In the genomic region with DNA sequence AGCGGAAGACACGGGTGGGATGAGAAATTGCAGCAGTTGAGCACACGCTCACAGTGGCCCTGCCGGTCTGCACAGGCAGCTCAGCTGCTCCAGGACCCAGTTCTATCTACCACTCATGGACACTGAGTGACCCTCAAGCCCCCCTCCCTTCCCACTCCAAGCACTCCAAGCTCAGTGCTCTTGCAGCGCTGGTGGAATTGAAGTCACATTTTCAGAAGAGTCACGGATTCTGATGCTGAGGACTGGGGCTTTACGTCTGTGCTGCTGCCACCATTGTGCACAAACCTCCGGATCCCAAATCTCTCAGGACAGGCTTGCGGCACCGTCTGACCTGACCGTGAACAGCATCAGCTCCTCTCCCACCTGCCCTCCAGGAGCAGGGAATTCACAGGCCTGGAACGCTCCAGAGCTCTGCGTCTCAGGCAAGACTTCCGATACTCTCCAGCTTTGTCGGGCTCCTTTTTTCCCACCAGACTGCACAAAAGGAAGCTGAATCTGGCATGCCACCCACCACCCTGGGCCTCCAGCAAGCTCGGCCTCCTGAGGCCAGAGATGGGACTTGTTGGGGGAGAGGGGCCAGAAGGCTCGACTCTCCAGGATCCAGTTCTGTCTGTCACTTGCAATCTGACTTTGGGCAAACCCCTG, we compare ENCODE assay signal across 19 cellular contexts.
A peak's percentile ranks its signal among the peaks of the same experiment; 100 is the strongest.
DNase-seq lines count a peak whose midpoint lies in the region; ATAC-seq and TF ChIP-seq lines count a peak whose summit lies in the region.
"Had no signal": no experiment of that assay in that cellular context is flagged by ENCODE, and none has a peak within 500 bp of the region (broad histone marks: within the 10 kb centered on the region; RNA-seq: fewer than 3 reads in every experiment).

No MANE protein-coding gene starts in this region.

- no peaks in the 10 kb centered on the region for H3K36me3 Mint-ChIP-seq in activated CD8-positive, alpha-beta T cell treated with anti-CD3 and anti-CD28 coated beads, Interleukin-2, amount 10 ng/mL, durations not matched to agents 7 days and 5 days (ENCODE audit: low read depth)
- no peaks in the 10 kb centered on the region for H3K36me3 Mint-ChIP-seq in activated CD8-positive, alpha-beta T cell treated with anti-CD3 and anti-CD28 coated beads for 36 hours (ENCODE audit: low read depth)
- H3K36me3 Mint-ChIP-seq in T-helper 17 cell (ENCODE audit: low read depth): peaks cover 4% of the 10 kb centered on the region

- CTCF ChIA-PET in activated CD8-positive, alpha-beta T cell treated with anti-CD3 and anti-CD28 coated beads, Interleukin-2, amount 10 ng/mL, durations not matched to agents 7 days and 5 days (lab: Charles Lee): no interaction called here
- CTCF ChIA-PET in activated CD8-positive, alpha-beta T cell treated with anti-CD3 and anti-CD28 coated beads for 36 hours (lab: Charles Lee): no interaction called here

- peaks cover 21% of the 10 kb centered on the region for H3K4me1 Mint-ChIP-seq in activated CD8-positive, alpha-beta T cell treated with anti-CD3 and anti-CD28 coated beads, Interleukin-2, amount 10 ng/mL, durations not matched to agents 7 days and 5 days (ENCODE audit: low read depth)
- peaks cover 17% of the 10 kb centered on the region for H3K4me1 Mint-ChIP-seq in activated CD8-positive, alpha-beta T cell treated with anti-CD3 and anti-CD28 coated beads for 36 hours (ENCODE audit: low read depth)
- H3K4me1 Mint-ChIP-seq in T-helper 17 cell: peaks cover 9% of the 10 kb centered on the region

- TF ChIP-seq CTCF in activated CD8-positive, alpha-beta T cell treated with anti-CD3 and anti-CD28 coated beads for 36 hours (IDR thresholded peaks at IDR 0.05): no peak
- TF ChIP-seq CTCF in omental fat pad (IDR thresholded peaks at IDR 0.05): no peak
- no peak for TF ChIP-seq CTCF in tibial artery (IDR thresholded peaks at IDR 0.05)

- H3K4me3 ChIP-seq in tibial artery: no peak overlapping the region
- H3K4me3 ChIP-seq: K562 had no signal

- no peaks in the 10 kb centered on the region for H3K36me3 ChIP-seq in tibial artery

- H3K9me3 ChIP-seq in tibial artery (no peaks in the 10 kb centered on the region), T-helper 17 cell (ENCODE audit: control insufficient read depth, low read length, poor library complexity, severe bottlenecking) (no peaks in the 10 kb centered on the region)

- peaks cover 8% of the 10 kb centered on the region for H3K27me3 Mint-ChIP-seq in activated CD8-positive, alpha-beta T cell treated with anti-CD3 and anti-CD28 coated beads, Interleukin-2, amount 10 ng/mL, durations not matched to agents 7 days and 5 days (ENCODE audit: low read depth)
- H3K27me3 Mint-ChIP-seq in activated CD8-positive, alpha-beta T cell treated with anti-CD3 and anti-CD28 coated beads for 36 hours: peaks cover 5% of the 10 kb centered on the region
- peaks cover 31% of the 10 kb centered on the region for H3K27me3 Mint-ChIP-seq in T-helper 17 cell
- H3K27me3 Mint-ChIP-seq: B cell had no signal

- no peak overlapping the region for H3K4me3 Mint-ChIP-seq in activated CD8-positive, alpha-beta T cell treated with anti-CD3 and anti-CD28 coated beads, Interleukin-2, amount 10 ng/mL, durations not matched to agents 7 days and 5 days
- no peak overlapping the region for H3K4me3 Mint-ChIP-seq in activated CD8-positive, alpha-beta T cell treated with anti-CD3 and anti-CD28 coated beads for 36 hours
- H3K4me3 Mint-ChIP-seq in T-helper 17 cell: no peak overlapping the region
- H3K4me3 Mint-ChIP-seq: B cell had no signal

- H3K9me3 Mint-ChIP-seq in activated CD8-positive, alpha-beta T cell treated with anti-CD3 and anti-CD28 coated beads, Interleukin-2, amount 10 ng/mL, durations not matched to agents 7 days and 5 days (ENCODE audit: insufficient read depth): no peaks in the 10 kb centered on the region
- no peaks in the 10 kb centered on the region for H3K9me3 Mint-ChIP-seq in activated CD8-positive, alpha-beta T cell treated with anti-CD3 and anti-CD28 coated beads for 36 hours

- H3K4me1 ChIP-seq in tibial artery: no peaks in the 10 kb centered on the region

- intact Hi-C loops in activated CD8-positive, alpha-beta T cell treated with anti-CD3 and anti-CD28 coated beads for 36 hours (cut with micrococcal nuclease): no loop called here
- intact Hi-C loops in tibial artery (cut with DNase I; ENCODE audit: low total_unique reads): no loop called here

- no peak overlapping the region for H3K27ac ChIP-seq in tibial artery

- peak; percentile 9 for DNase-seq in activated CD8-positive, alpha-beta T cell treated with anti-CD3 and anti-CD28 coated beads, Interleukin-2, amount 10 ng/mL, durations not matched to agents 7 days and 5 days
- no peak for DNase-seq in activated CD8-positive, alpha-beta T cell treated with anti-CD3 and anti-CD28 coated beads for 36 hours
- DNase-seq in islet precursor cell (peak; percentile 40), omental fat pad (ENCODE audit: low spot score) (peak; percentile 8), tibial artery (peak; percentile 5 to 42), T-helper 17 cell (no peak), NCI-H345 treated with DMSO at 0.1 percent for 48 hours (lab: John Stamatoyannopoulos, UW; ENCODE audit: unreplicated experiment) (no peak)
- DNase-seq: 8988T, DMS 273 treated with DMSO at 0.1 percent for 48 hours, GOT3, NCI-H1092 treated with DMSO at 0.1 percent for 48 hours, NCI-H146, NCI-H2029 treated with DMSO at 0.1 percent for 48 hours, NCI-H2171, NCI-H446 treated with DMSO at 0.1 percent for 48 hours had no signal

- ATAC-seq in activated CD8-positive, alpha-beta T cell treated with anti-CD3 and anti-CD28 coated beads, Interleukin-2, amount 10 ng/mL, durations not matched to agents 7 days and 5 days: no peak
- no peak for ATAC-seq in activated CD8-positive, alpha-beta T cell treated with anti-CD3 and anti-CD28 coated beads for 36 hours
- ATAC-seq in omental fat pad (ENCODE audit: low FRiP score): no peak
- ATAC-seq in T-helper 17 cell: no peak
- ATAC-seq in GM21367 (IDR thresholded peaks at IDR 0.05; ENCODE audit: unreplicated experiment): no peak
- ATAC-seq: K562, Panc1 had no signal

- POLR2A ChIA-PET in activated CD8-positive, alpha-beta T cell treated with anti-CD3 and anti-CD28 coated beads, Interleukin-2, amount 10 ng/mL, durations not matched to agents 7 days and 5 days (lab: Charles Lee): no interaction called here
- POLR2A ChIA-PET in activated CD8-positive, alpha-beta T cell treated with anti-CD3 and anti-CD28 coated beads for 36 hours (lab: Charles Lee): interaction anchor here (1.0 kb wide), 1 partner anchor 16 kb away, joined by 3 read pairs; no protein-coding TSS in a partner anchor

- H3K27me3 ChIP-seq in tibial artery: no peaks in the 10 kb centered on the region

- H3K27ac Mint-ChIP-seq in activated CD8-positive, alpha-beta T cell treated with anti-CD3 and anti-CD28 coated beads, Interleukin-2, amount 10 ng/mL, durations not matched to agents 7 days and 5 days: no peak overlapping the region
- no peak overlapping the region for H3K27ac Mint-ChIP-seq in activated CD8-positive, alpha-beta T cell treated with anti-CD3 and anti-CD28 coated beads for 36 hours
- no peak overlapping the region for H3K27ac Mint-ChIP-seq in T-helper 17 cell
- H3K27ac Mint-ChIP-seq: B cell had no signal

Comparison
In these comparisons a context has a peak if more than half of its experiments do, and no peak if none do; other contexts are left out.
1. DNase-seq: peak in activated CD8-positive, alpha-beta T cell treated with anti-CD3 and anti-CD28 coated beads, Interleukin-2, amount 10 ng/mL, durations not matched to agents 7 days and 5 days (single experiment), islet precursor cell (single experiment), omental fat pad (single experiment) and tibial artery (2 of 2); none in activated CD8-positive, alpha-beta T cell treated with anti-CD3 and anti-CD28 coated beads for 36 hours (single experiment), T-helper 17 cell (0 of 3) and NCI-H345 treated with DMSO at 0.1 percent for 48 hours (single experiment).